ENCODE assay signal across 28 cellular contexts in genomic region chr11:84036664-84037194, GRCh38.
"Had no signal": no experiment of that assay in that cellular context is flagged by ENCODE, and none has a peak within 500 bp of the region (broad histone marks: within the 10 kb centered on the region; RNA-seq: fewer than 3 reads in every experiment).

No MANE protein-coding gene starts in this region.

- H2AFZ ChIP-seq: neural progenitor cell, parathyroid adenoma had no signal

- ATAC-seq: natural killer cell; psoas muscle; right cardiac atrium; sciatic nerve; stimulated activated memory B cell treated with anti-CD40 and anti-IgM and Interleukin-4, amounts not matched to agents 10 μg/mL and 1 μg/mL and 100 μg/mL, for 72 hours; stimulated activated naive CD8-positive, alpha-beta T cell treated with anti-CD3 and anti-CD28 coated beads, Interleukin-15, amount 100 ng/mL, for 72 hours; stimulated activated naive CD8-positive, alpha-beta T cell treated with anti-CD3 and anti-CD28 coated beads, Interleukin-15, Interleukin-2, amounts not matched to agents 100 U/mL and 50 U/mL, for 24 hours; upper lobe of right lung had no signal

- DNase-seq: natural killer cell; occipital lobe; ovary; posterior cingulate gyrus; psoas muscle; right cardiac atrium; spleen; stimulated activated CD4-positive, alpha-beta T cell treated with anti-CD3 and anti-CD28 coated beads, Interleukin-12 subunit alpha, Interleukin-12 subunit beta, amount 100 ng/mL, for 4 hours; stimulated activated CD4-positive, alpha-beta T cell treated with anti-CD3 and anti-CD28 coated beads, Interleukin-1b, Interleukin-23, amount 100 ng/mL, for 48 hours; stimulated activated CD4-positive, alpha-beta T cell treated with anti-CD3 and anti-CD28 coated beads, Interleukin-4, amount 100 ng/mL, for 1 hour; stimulated activated CD4-positive, alpha-beta T cell treated with anti-CD3 and anti-CD28 coated beads, Interleukin-4, amount 100 ng/mL, for 4 hours; stimulated activated CD8-positive, alpha-beta memory T cell treated with anti-CD3 and anti-CD28 coated beads, Interleukin-4, amount 100 ng/mL, for 48 hours; stimulated activated naive CD4-positive, alpha-beta T cell; stimulated activated naive CD8-positive, alpha-beta T cell treated with anti-CD3 and anti-CD28 coated beads, Interleukin-15, amount 100 ng/mL, for 72 hours; stimulated activated naive CD8-positive, alpha-beta T cell treated with anti-CD3 and anti-CD28 coated beads, Interleukin-15, Interleukin-2, amounts not matched to agents 100 U/mL and 50 U/mL, for 24 hours; substantia nigra; testis; tibial artery; transverse colon; upper lobe of right lung; uterus had no signal

- H3K27me3 ChIP-seq: neural progenitor cell, ovary, spleen, suprapubic skin, testis, tibial artery, transverse colon, upper lobe of right lung, uterus had no signal

- H3K4me2 ChIP-seq: neural progenitor cell, smooth muscle cell had no signal

- H3K9ac ChIP-seq: neural progenitor cell, parathyroid adenoma had no signal

- H3K36me3 ChIP-seq: neural progenitor cell, ovary, spleen, suprapubic skin, tibial artery, transverse colon, upper lobe of right lung, uterus had no signal

- H3K27ac ChIP-seq: neural progenitor cell, ovary, parathyroid adenoma, psoas muscle, skin epidermis, spleen, suprapubic skin, testis, tibial artery, transverse colon, upper lobe of right lung, uterus had no signal

- H3K79me2 ChIP-seq: parathyroid adenoma had no signal

- H3K9me3 ChIP-seq: ovary, psoas muscle, suprapubic skin, testis, tibial artery, transverse colon, upper lobe of right lung, uterus had no signal

- H3K4me3 ChIP-seq: neural progenitor cell, ovary, psoas muscle, skin epidermis, smooth muscle cell, spleen, suprapubic skin, testis, tibial artery, transverse colon, upper lobe of right lung, uterus had no signal

- H3K4me1 ChIP-seq: neural progenitor cell, parathyroid adenoma, psoas muscle, spleen, suprapubic skin, testis, tibial artery, transverse colon, upper lobe of right lung, uterus had no signal
